9 cellular contexts compared by ENCODE assay signal in genomic region chr10:75404335-75405200, GRCh38. TPM values are rescaled to one million over a fixed set of nuclear protein-coding genes. Genes with fewer than 3 reads are reported as not detected.
DNase-seq lines count a peak whose midpoint lies in the region; ATAC-seq and TF ChIP-seq lines count a peak whose summit lies in the region.
"Had no signal": no experiment of that assay in that cellular context is flagged by ENCODE, and none has a peak within 500 bp of the region (broad histone marks: within the 10 kb centered on the region; RNA-seq: fewer than 3 reads in every experiment).

No MANE protein-coding gene starts in this region.

- H2AFZ ChIP-seq in neuron (ENCODE audit: low read depth, low read length), result peak overlapping the region; percentile 95

- ATAC-seq in GM19463 (IDR thresholded peaks at IDR 0.05; ENCODE audit: unreplicated experiment), result peak; percentile 7
- no peak for ATAC-seq in HG02884 (IDR thresholded peaks at IDR 0.05; ENCODE audit: unreplicated experiment)
- no peak for ATAC-seq in GM21390 (IDR thresholded peaks at IDR 0.05; ENCODE audit: unreplicated experiment)
- ATAC-seq in HG03469 (IDR thresholded peaks at IDR 0.05; ENCODE audit: unreplicated experiment), result no peak

- peaks cover 6% of the 10 kb centered on the region for H3K36me3 ChIP-seq in neuron (ENCODE audit: insufficient read depth, low read length)
- H3K36me3 ChIP-seq: neutrophil had no signal

- peak overlapping the region; percentile 99 for H3K4me3 ChIP-seq in epithelial cell of proximal tubule (ENCODE audit: low read depth, low read length)
- H3K4me3 ChIP-seq in neuron (ENCODE audit: low read length), result peak overlapping the region; percentile 85

- H3K4me1 ChIP-seq in neuron (ENCODE audit: insufficient read depth, low read length), result peaks cover 15% of the 10 kb centered on the region

- H3K27me3 ChIP-seq in neuron (ENCODE audit: insufficient read depth, low read length), result no peaks in the 10 kb centered on the region

- DNase-seq in NCI-H510A treated with DMSO at 0.1 percent for 48 hours (lab: John Stamatoyannopoulos, UW), result peak; percentile 66
- no peak for DNase-seq in epithelial cell of proximal tubule (ENCODE audit: low read depth)
- no peak for DNase-seq in HCEC 1CT

- no peaks in the 10 kb centered on the region for H3K9me3 ChIP-seq in neuron (ENCODE audit: low read length)
- H3K9me3 ChIP-seq: neutrophil had no signal

- no peak for TF ChIP-seq CTCF in epithelial cell of proximal tubule (conservative IDR thresholded peaks at IDR 0.05; ENCODE audit: low read depth, low read length)

RNA-seq across cellular contexts. Expression of gene ZNF503, which starts 3.0 kb away (rescaled TPM):
- 8.5 and 9.6 TPM in 2 replicates for total RNA-seq in epithelial cell of proximal tubule

RNA-seq across cellular contexts. Expression of gene LRMDA, which starts 26.9 kb away (rescaled TPM):
- total RNA-seq in epithelial cell of proximal tubule, result 0.75 and 7.2 TPM in 2 replicates
